Comparison of ENCODE assay signal across 18 cellular contexts in genomic region chr17:31427684-31428083, GRCh38.
"Had no signal": no experiment of that assay in that cellular context is flagged by ENCODE, and none has a peak within 500 bp of the region (broad histone marks: within the 10 kb centered on the region; RNA-seq: fewer than 3 reads in every experiment).

No MANE protein-coding gene starts in this region.

- H3K4me3 ChIP-seq: gastrocnemius medialis, hepatocyte, lower lobe of right lung, neural progenitor cell had no signal

- ATAC-seq: activated naive CD4-positive, alpha-beta T cell treated with anti-CD3 and anti-CD28 coated beads, Interleukin-2, amount 50 U/mL, for 72 hours; gastrocnemius medialis; T-helper 17 cell had no signal

- H3K9ac ChIP-seq: neural progenitor cell, parathyroid adenoma had no signal

- H3K36me3 ChIP-seq: brain microvascular endothelial cell, gastrocnemius medialis, lower lobe of right lung, neural progenitor cell had no signal

- H3K79me2 ChIP-seq: hepatocyte had no signal

- H3K4me2 ChIP-seq: hepatocyte, neural progenitor cell had no signal

- H3K27me3 ChIP-seq: hepatocyte, neural progenitor cell had no signal

- FAIRE-seq: colon, endothelial cell of umbilical vein, TTC549 had no signal

- H3K27ac ChIP-seq: brain microvascular endothelial cell, gastrocnemius medialis, hepatocyte, lower lobe of right lung, neural progenitor cell, parathyroid adenoma had no signal

- DNase-seq: activated CD4-positive, alpha-beta T cell treated with anti-CD3 and anti-CD28 coated beads, Interleukin-2, amount 10 ng/mL, durations not matched to agents 7 days and 5 days; activated CD4-positive, CD25-positive, alpha-beta regulatory T cell; activated CD8-positive, alpha-beta memory T cell treated with anti-CD3 and anti-CD28 coated beads for 24 hours; amniotic stem cell; brain microvascular endothelial cell; gastrocnemius medialis; kidney glomerular epithelial cell; lower lobe of right lung; stimulated activated CD4-positive, alpha-beta T cell treated with anti-CD3 and anti-CD28 coated beads, Interleukin-15, amount 100 ng/mL, for 24 hours; stimulated activated CD4-positive, alpha-beta T cell treated with anti-CD3 and anti-CD28 coated beads, Interleukin-4, amount 100 ng/mL, for 4 hours; T-helper 17 cell had no signal

- H3K4me1 ChIP-seq: gastrocnemius medialis, lower lobe of right lung had no signal

- H2AFZ ChIP-seq: hepatocyte, neural progenitor cell, parathyroid adenoma had no signal

- H3K9me3 ChIP-seq: gastrocnemius medialis, lower lobe of right lung had no signal
